ENCODE assay signal across 8 cellular contexts in the genomic region with DNA sequence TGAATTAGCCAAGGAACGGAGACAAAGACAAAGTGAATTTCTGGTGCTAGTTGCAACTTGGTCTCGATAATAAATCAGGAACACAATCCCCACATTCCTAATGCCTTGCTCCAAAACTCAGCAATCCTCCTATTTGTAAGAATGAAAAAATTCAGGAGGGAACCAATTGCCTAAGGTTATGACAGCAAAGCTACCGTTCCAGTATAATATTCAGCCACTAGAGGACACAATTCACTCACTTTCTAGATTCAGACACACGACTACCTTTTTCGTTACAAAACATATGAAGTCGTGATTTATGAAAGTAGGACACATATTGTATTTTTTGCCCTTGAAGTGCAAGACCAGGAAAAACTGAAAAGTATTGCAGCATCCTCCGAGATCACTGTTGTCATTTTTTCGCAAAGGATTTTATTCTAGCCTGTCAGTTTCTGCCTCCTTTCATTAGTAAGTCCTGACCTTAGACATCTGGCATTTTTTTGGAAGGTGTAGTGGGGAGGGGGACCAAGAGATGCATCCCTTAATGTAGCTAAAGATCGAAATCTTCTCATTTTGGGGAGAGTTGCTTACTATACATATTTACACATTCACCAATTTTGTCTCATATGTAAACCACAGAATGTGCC.
DNase-seq lines count a peak whose midpoint lies in the region; ATAC-seq, FAIRE-seq and TF ChIP-seq lines count a peak whose summit lies in the region.

No MANE protein-coding gene starts in this region.

- H3K36me3 ChIP-seq in kidney (ENCODE audit: control insufficient read depth in 1 of 2, insufficient read depth in 2 of 2, low read length in 2 of 2) (no peaks in the 10 kb centered on the region), upper lobe of right lung (peaks cover 30% of the 10 kb centered on the region)

- H3K9me3 ChIP-seq in kidney (ENCODE audit: control insufficient read depth in 1 of 2, low read length in 2 of 2) = no peaks in the 10 kb centered on the region
- no peaks in the 10 kb centered on the region for H3K9me3 ChIP-seq in upper lobe of right lung

- H3K27me3 ChIP-seq in upper lobe of right lung = no peaks in the 10 kb centered on the region

- H3K27ac ChIP-seq in kidney (ENCODE audit: low read depth in 2 of 2, low read length in 2 of 2) = no peak overlapping the region
- no peak overlapping the region for H3K27ac ChIP-seq in upper lobe of right lung

- no peak overlapping the region for H3K9ac ChIP-seq in kidney (ENCODE audit: low read length in 2 of 2)

- in situ Hi-C loops in astrocyte of the spinal cord (cut with HindIII; ENCODE audit: low sequenced_read_pairs) = no loop called here

- intact Hi-C loops in kidney (cut with DNase I) = no loop called here
- intact Hi-C loops in upper lobe of right lung (cut with DNase I) = no loop called here

- FAIRE-seq in kidney (lab: Jason Lieb, UNC) = peak; percentile 80

- H3K4me1 ChIP-seq in kidney (ENCODE audit: control insufficient read depth in 1 of 2, insufficient read depth in 1 of 2, low read depth in 1 of 2, low read length in 2 of 2) (no peaks in the 10 kb centered on the region), upper lobe of right lung (peaks cover under 1% of the 10 kb centered on the region)

- ATAC-seq in upper lobe of right lung = peak; percentile 59
- no peak for ATAC-seq in GM21423 (IDR thresholded peaks at IDR 0.05; ENCODE audit: unreplicated experiment)

- DNase-seq in DMS 273 (lab: John Stamatoyannopoulos, UW; ENCODE audit: unreplicated experiment) = peak; percentile 63
- DNase-seq in DMS 273 treated with DMSO at 0.1 percent for 48 hours (lab: John Stamatoyannopoulos, UW) = no peak
- DNase-seq in NCI-H1694 treated with DMSO at 0.1 percent for 48 hours (lab: John Stamatoyannopoulos, UW) = peak; percentile 89
- DNase-seq in astrocyte of the spinal cord (ENCODE audit: low read depth, low spot score) = peak; percentile 22
- no peak for DNase-seq in kidney
- DNase-seq in upper lobe of right lung = no peak
- no peak for DNase-seq in activated naive CD4-positive, alpha-beta T cell (lab: John Stamatoyannopoulos, UW)

- H3K4me3 ChIP-seq in astrocyte of the spinal cord (ENCODE audit: low read depth, low read length) (no peak overlapping the region), kidney (ENCODE audit: low read length in 2 of 2) (no peak overlapping the region), upper lobe of right lung (no peak overlapping the region)

- TF ChIP-seq CTCF in astrocyte of the spinal cord (IDR thresholded peaks at IDR 0.05; ENCODE audit: low read depth, low read length) (peak; percentile 67), kidney (IDR thresholded peaks at IDR 0.05; ENCODE audit: borderline replicate concordance, extremely low read depth, insufficient read depth) (peak; percentile 66), upper lobe of right lung (IDR thresholded peaks at IDR 0.05) (peak; percentile 68)

Comparison
In these comparisons a context has a peak if more than half of its experiments do, and no peak if none do; other contexts are left out.
1. DNase-seq: peak in DMS 273 (single experiment), NCI-H1694 treated with DMSO at 0.1 percent for 48 hours (single experiment) and astrocyte of the spinal cord (single experiment); none in DMS 273 treated with DMSO at 0.1 percent for 48 hours (single experiment), kidney (single experiment), upper lobe of right lung (single experiment) and activated naive CD4-positive, alpha-beta T cell (0 of 4).
2. Peak in every context shown above with its lines, with median percentiles within 50 percentile points of each other: CTCF ChIP-seq.